17 cellular contexts compared by ENCODE assay signal in the genomic region with DNA sequence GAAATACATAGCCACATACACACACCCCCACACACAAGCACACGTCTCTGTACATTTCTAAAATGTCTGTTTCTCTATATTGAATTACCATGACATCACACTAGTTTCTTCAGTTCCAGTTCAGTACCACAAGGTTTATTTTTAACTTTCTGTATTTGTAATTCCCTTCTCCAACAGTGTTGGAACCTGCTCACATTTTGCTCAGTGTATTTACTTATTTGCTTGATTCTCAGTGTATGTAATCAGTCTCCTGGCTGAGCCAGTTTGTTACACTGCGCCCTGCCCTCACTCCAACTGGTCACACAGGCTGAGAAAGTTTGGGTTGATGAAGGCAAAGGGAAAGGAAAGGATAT.
DNase-seq lines count a peak whose midpoint lies in the region; ATAC-seq, FAIRE-seq and TF ChIP-seq lines count a peak whose summit lies in the region.
"Had no signal": no experiment of that assay in that cellular context is flagged by ENCODE, and none has a peak within 500 bp of the region (broad histone marks: within the 10 kb centered on the region; RNA-seq: fewer than 3 reads in every experiment).

No MANE protein-coding gene starts in this region.

- intact Hi-C loops in GM12878 (cut with micrococcal nuclease; ENCODE audit: unreplicated experiment) = no loop called here

- peaks cover 5% of the 10 kb centered on the region for H3F3A ChIP-seq in neural progenitor cell (ENCODE audit: low read depth)

- H3K9ac ChIP-seq in GM12878 (ENCODE audit: control insufficient read depth, insufficient read depth, low read length) = no peak overlapping the region
- H3K9ac ChIP-seq in neural progenitor cell = no peak overlapping the region

- in situ Hi-C loops in GM12878 (cut with MboI) = no loop called here

- no peak for TF ChIP-seq EP300 in GM12878 (IDR thresholded peaks at IDR 0.05; ENCODE audit: borderline replicate concordance in 1 of 2, control insufficient read depth in 1 of 2, low read depth in 2 of 2, low read length in 2 of 2)

- FAIRE-seq in GM12878 (lab: Jason Lieb, UNC) = peak; percentile 56

- H3K36me3 Mint-ChIP-seq in neural progenitor cell = peaks cover 23% of the 10 kb centered on the region

- 94% methylated on average over 2 of the region's 2 CpGs for WGBS in GM12878 (ENCODE audit: insufficient coverage, insufficient replicate concordance, low lambda C conversion rate, missing lambda C conversion rate)

- no peaks in the 10 kb centered on the region for H3K4me1 ChIP-seq in GM12878 (ENCODE audit: control insufficient read depth, insufficient read depth, low read length)
- no peaks in the 10 kb centered on the region for H3K4me1 ChIP-seq in neural progenitor cell
- H3K4me1 ChIP-seq: HAP-1 had no signal

- POLR2A ChIA-PET in GM12878 (lab: Charles Lee) = no interaction called here

- H4K20me1 ChIP-seq in GM12878 (ENCODE audit: control insufficient read depth, insufficient read depth) (no peaks in the 10 kb centered on the region), neural progenitor cell (ENCODE audit: low read depth) (no peaks in the 10 kb centered on the region)

- no peak for TF ChIP-seq RAD21 in GM12878 (IDR thresholded peaks at IDR 0.05; ENCODE audit: insufficient read depth, low read depth, low read length)

- peak overlapping the region; percentile 78 for H3K27ac Mint-ChIP-seq in neural progenitor cell
- H3K27ac Mint-ChIP-seq: activated naive CD8-positive, alpha-beta T cell treated with anti-CD3 and anti-CD28 coated beads, Interleukin-2, amount 10 ng/mL, durations not matched to agents 7 days and 5 days had no signal

- no peak overlapping the region for H3K4me2 ChIP-seq in GM12878 (ENCODE audit: control insufficient read depth, insufficient read depth)
- no peak overlapping the region for H3K4me2 ChIP-seq in neural progenitor cell

- peak; percentile 32 for ATAC-seq in GM18861 (IDR thresholded peaks at IDR 0.05; ENCODE audit: unreplicated experiment)
- peak; percentile 64 for ATAC-seq in HG03095 (IDR thresholded peaks at IDR 0.05; ENCODE audit: unreplicated experiment)
- peak; percentile 68 for ATAC-seq in GM12878

- H2AFZ ChIP-seq in GM12878 (ENCODE audit: control insufficient read depth, low read depth, low read length) = no peak overlapping the region
- H2AFZ ChIP-seq in neural progenitor cell (replicated peaks) = no peak overlapping the region

- DNase-seq in GM12878 (ENCODE audit: low read depth, low spot score) = no peak
- no peak for DNase-seq in neural progenitor cell (ENCODE audit: low spot score)
- DNase-seq in activated effector memory CD4-positive, alpha-beta T cell treated with anti-CD3 and anti-CD28 coated beads, Interleukin-2, amount 50 U/mL, for 16 hours = no peak
- no peak for DNase-seq in NCI-H187 treated with DMSO at 0.1 percent for 48 hours (lab: John Stamatoyannopoulos, UW)
- DNase-seq in COLO829 (ENCODE audit: low spot score) = no peak
- DNase-seq in NCI-H69 (lab: John Stamatoyannopoulos, UW) = no peak
- DNase-seq: activated naive CD8-positive, alpha-beta T cell treated with anti-CD3 and anti-CD28 coated beads, Interleukin-2, amount 10 ng/mL, durations not matched to agents 7 days and 5 days; activated T-cell treated with anti-CD3 and anti-CD28 coated beads, Interleukin-2, amount 50 U/mL, for 1 hour; effector CD4-positive, alpha-beta T cell; Karpas-422; stimulated activated CD4-positive, alpha-beta T cell treated with anti-CD3 and anti-CD28 coated beads, Interleukin-4, amount 100 ng/mL, for 1 hour; stimulated activated CD8-positive, alpha-beta memory T cell treated with anti-CD3 and anti-CD28 coated beads, Interleukin-4, amount 100 ng/mL, for 48 hours; thyroid gland had no signal

- H3K27me3 ChIP-seq in GM12878 (replicated peaks in 1 of 2; ENCODE audit: control insufficient read depth in 2 of 2, insufficient read depth in 2 of 2, low read length in 1 of 2) = no peaks in the 10 kb centered on the region
- H3K27me3 ChIP-seq in neural progenitor cell = no peaks in the 10 kb centered on the region
- H3K27me3 ChIP-seq: thyroid gland had no signal

- TF ChIP-seq CTCF in GM12878 (IDR thresholded peaks at IDR 0.05 in 2 of 3, conservative IDR thresholded peaks at IDR 0.05 in 1 of 3; ENCODE audit: control insufficient read depth in 2 of 3, extremely low read depth in 1 of 3, insufficient read depth in 1 of 3, low read depth in 3 of 3, low read length in 3 of 3) (no peak), neural progenitor cell (IDR thresholded peaks at IDR 0.05) (no peak)

- CTCF ChIA-PET in GM12878 (lab: Yijun Ruan, JAX) = interaction anchor here (0.6 kb wide), 1 partner anchor 96 kb away, joined by 3 read pairs; no protein-coding TSS in a partner anchor

- H3K79me2 ChIP-seq in GM12878 (ENCODE audit: control insufficient read depth, insufficient read depth, low read length) = no peaks in the 10 kb centered on the region
- no peaks in the 10 kb centered on the region for H3K79me2 ChIP-seq in neural progenitor cell (ENCODE audit: low read depth)

- no peak overlapping the region for H3K27ac ChIP-seq in GM12878 (ENCODE audit: control insufficient read depth, insufficient read depth)
- H3K27ac ChIP-seq in neural progenitor cell = no peak overlapping the region
- H3K27ac ChIP-seq: RWPE1 had no signal

- BruUV-seq in GM12878 (replicated peaks; lab: Mats Ljungman, UMichigan) = no TSS peak

- no peak for TF ChIP-seq POLR2A in GM12878 (IDR thresholded peaks at IDR 0.05; ENCODE audit: low read depth, low read length)

- SMC1A ChIA-PET in GM12878 (lab: Charles Lee; ENCODE audit: uncharacterized antibody, unreplicated experiment) = no interaction called here

- peaks cover 2 to 18% of the 10 kb centered on the region in 2 experiments for H3K36me3 ChIP-seq in GM12878 (ENCODE audit: control insufficient read depth in 2 of 2, insufficient read depth in 2 of 2, low read length in 1 of 2)
- peaks cover 18% of the 10 kb centered on the region for H3K36me3 ChIP-seq in neural progenitor cell

- no peak overlapping the region for H3K4me3 Mint-ChIP-seq in neural progenitor cell
- H3K4me3 Mint-ChIP-seq: activated naive CD8-positive, alpha-beta T cell treated with anti-CD3 and anti-CD28 coated beads, Interleukin-2, amount 10 ng/mL, durations not matched to agents 7 days and 5 days had no signal

- H3K9me3 ChIP-seq in GM12878 (replicated peaks; ENCODE audit: control insufficient read depth, insufficient read depth, low read length) = no peaks in the 10 kb centered on the region
- H3K9me3 ChIP-seq in neural progenitor cell (ENCODE audit: low read depth) = no peaks in the 10 kb centered on the region
- H3K9me3 ChIP-seq: HAP-1, thyroid gland had no signal

- no peaks in the 10 kb centered on the region for H3K4me1 Mint-ChIP-seq in neural progenitor cell

- no peaks in the 10 kb centered on the region for H3K27me3 Mint-ChIP-seq in neural progenitor cell (ENCODE audit: insufficient read depth, low read depth)
- H3K27me3 Mint-ChIP-seq: activated naive CD8-positive, alpha-beta T cell treated with anti-CD3 and anti-CD28 coated beads, Interleukin-2, amount 10 ng/mL, durations not matched to agents 7 days and 5 days had no signal

- H3K4me3 ChIP-seq in GM12878 = no peak overlapping the region
- H3K4me3 ChIP-seq in neural progenitor cell = no peak overlapping the region
- H3K4me3 ChIP-seq: HAP-1, thyroid gland had no signal

- RAD21 ChIA-PET in GM12878 (lab: Charles Lee; ENCODE audit: unreplicated experiment) = no interaction called here

- no peaks in the 10 kb centered on the region for H3K9me3 Mint-ChIP-seq in neural progenitor cell
- H3K9me3 Mint-ChIP-seq: activated naive CD8-positive, alpha-beta T cell treated with anti-CD3 and anti-CD28 coated beads, Interleukin-2, amount 10 ng/mL, durations not matched to agents 7 days and 5 days had no signal

TF ChIP-seq in GM12878, 131 proteins besides CTCF, POLR2A, EP300 and RAD21:
- TF ChIP-seq, protein P1, sequence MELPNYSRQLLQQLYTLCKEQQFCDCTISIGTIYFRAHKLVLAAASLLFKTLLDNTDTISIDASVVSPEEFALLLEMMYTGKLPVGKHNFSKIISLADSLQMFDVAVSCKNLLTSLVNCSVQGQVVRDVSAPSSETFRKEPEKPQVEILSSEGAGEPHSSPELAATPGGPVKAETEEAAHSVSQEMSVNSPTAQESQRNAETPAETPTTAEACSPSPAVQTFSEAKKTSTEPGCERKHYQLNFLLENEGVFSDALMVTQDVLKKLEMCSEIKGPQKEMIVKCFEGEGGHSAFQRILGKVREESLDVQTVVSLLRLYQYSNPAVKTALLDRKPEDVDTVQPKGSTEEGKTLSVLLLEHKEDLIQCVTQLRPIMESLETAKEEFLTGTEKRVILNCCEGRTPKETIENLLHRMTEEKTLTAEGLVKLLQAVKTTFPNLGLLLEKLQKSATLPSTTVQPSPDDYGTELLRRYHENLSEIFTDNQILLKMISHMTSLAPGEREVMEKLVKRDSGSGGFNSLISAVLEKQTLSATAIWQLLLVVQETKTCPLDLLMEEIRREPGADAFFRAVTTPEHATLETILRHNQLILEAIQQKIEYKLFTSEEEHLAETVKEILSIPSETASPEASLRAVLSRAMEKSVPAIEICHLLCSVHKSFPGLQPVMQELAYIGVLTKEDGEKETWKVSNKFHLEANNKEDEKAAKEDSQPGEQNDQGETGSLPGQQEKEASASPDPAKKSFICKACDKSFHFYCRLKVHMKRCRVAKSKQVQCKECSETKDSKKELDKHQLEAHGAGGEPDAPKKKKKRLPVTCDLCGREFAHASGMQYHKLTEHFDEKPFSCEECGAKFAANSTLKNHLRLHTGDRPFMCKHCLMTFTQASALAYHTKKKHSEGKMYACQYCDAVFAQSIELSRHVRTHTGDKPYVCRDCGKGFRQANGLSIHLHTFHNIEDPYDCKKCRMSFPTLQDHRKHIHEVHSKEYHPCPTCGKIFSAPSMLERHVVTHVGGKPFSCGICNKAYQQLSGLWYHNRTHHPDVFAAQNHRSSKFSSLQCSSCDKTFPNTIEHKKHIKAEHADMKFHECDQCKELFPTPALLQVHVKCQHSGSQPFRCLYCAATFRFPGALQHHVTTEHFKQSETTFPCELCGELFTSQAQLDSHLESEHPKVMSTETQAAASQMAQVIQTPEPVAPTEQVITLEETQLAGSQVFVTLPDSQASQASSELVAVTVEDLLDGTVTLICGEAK (IDR thresholded peaks at IDR 0.05; ENCODE audit: borderline replicate concordance) = no peak
- TF ChIP-seq KLF5 (IDR thresholded peaks at IDR 0.05; ENCODE audit: partially characterized antibody) = no peak
- no peak for TF ChIP-seq SREBF2 (IDR thresholded peaks at IDR 0.05; ENCODE audit: low read length)
- no peak for TF ChIP-seq CREB1 (IDR thresholded peaks at IDR 0.05; ENCODE audit: low read depth)
- TF ChIP-seq ATF7 (IDR thresholded peaks at IDR 0.05; ENCODE audit: low read depth) = peak; percentile 51; the same call in 1 of the 2 replicates
